In genomic region chr12:104356231-104357115, GRCh38 we compare ENCODE assay signal across 17 cellular contexts. TPM values are rescaled to one million over a fixed set of nuclear protein-coding genes. Genes with fewer than 3 reads are reported as not detected.
A peak's percentile ranks its signal among the peaks of the same experiment; 100 is the strongest.
DNase-seq lines count a peak whose midpoint lies in the region; ATAC-seq and TF ChIP-seq lines count a peak whose summit lies in the region.
"Had no signal": no experiment of that assay in that cellular context is flagged by ENCODE, and none has a peak within 500 bp of the region (broad histone marks: within the 10 kb centered on the region; RNA-seq: fewer than 3 reads in every experiment).

No MANE protein-coding gene starts in this region.

- H3K27ac Mint-ChIP-seq in osteocyte (ENCODE audit: unreplicated experiment), result no peak overlapping the region
- H3K27ac Mint-ChIP-seq: activated CD8-positive, alpha-beta T cell treated with anti-CD3 and anti-CD28 coated beads, Interleukin-2, amount 10 ng/mL, durations not matched to agents 7 days and 5 days had no signal

- H3K27me3 Mint-ChIP-seq in osteocyte (ENCODE audit: unreplicated experiment), result no peaks in the 10 kb centered on the region

- H3K4me1 Mint-ChIP-seq in osteocyte (ENCODE audit: unreplicated experiment), result no peaks in the 10 kb centered on the region

- DNase-seq in ELR (ENCODE audit: low read depth) (peak; percentile 30), NCI-H226 (peak; percentile 32), ecto neural progenitor cell (ENCODE audit: low spot score) (peak; percentile 37), osteocyte (ENCODE audit: extremely low spot score, unreplicated experiment) (peak; percentile 83), DMS114 treated with DMSO at 0.1 percent for 48 hours (lab: John Stamatoyannopoulos, UW; ENCODE audit: unreplicated experiment) (no peak)
- DNase-seq: activated CD4-positive, CD25-positive, alpha-beta regulatory T cell; glutamatergic neuron; Kasumi-1; NCI-H1417; SHP77; small intestine; stimulated activated CD4-positive, alpha-beta T cell treated with anti-CD3 and anti-CD28 coated beads, Interleukin-4, amount 100 ng/mL, for 4 hours; stimulated activated CD8-positive, alpha-beta memory T cell treated with anti-CD3 and anti-CD28 coated beads, Interleukin-4, amount 100 ng/mL, for 48 hours; T-helper 2 cell had no signal

- TF ChIP-seq CTCF in osteocyte (IDR thresholded peaks at IDR 0.05), result no peak

- H3K9me3 Mint-ChIP-seq in osteocyte (ENCODE audit: unreplicated experiment), result peaks cover 10% of the 10 kb centered on the region

- no peak for ATAC-seq in GM19397 (IDR thresholded peaks at IDR 0.05; ENCODE audit: unreplicated experiment)
- no peak for ATAC-seq in GM18870 (IDR thresholded peaks at IDR 0.05; ENCODE audit: unreplicated experiment)
- ATAC-seq: activated CD8-positive, alpha-beta T cell treated with anti-CD3 and anti-CD28 coated beads, Interleukin-2, amount 10 ng/mL, durations not matched to agents 7 days and 5 days had no signal

- H3K4me3 Mint-ChIP-seq in osteocyte (ENCODE audit: unreplicated experiment), result no peak overlapping the region
- H3K4me3 Mint-ChIP-seq: activated CD8-positive, alpha-beta T cell treated with anti-CD3 and anti-CD28 coated beads, Interleukin-2, amount 10 ng/mL, durations not matched to agents 7 days and 5 days had no signal

- peaks cover 15% of the 10 kb centered on the region for H3K36me3 Mint-ChIP-seq in osteocyte (ENCODE audit: unreplicated experiment)

RNA-seq across cellular contexts. Expression of gene EID3, which starts 52.9 kb away (rescaled TPM):
- 2.8 and 3.7 TPM in 2 replicates for total RNA-seq in osteocyte
